Comparison of ENCODE assay signal across 12 cellular contexts in the genomic region with DNA sequence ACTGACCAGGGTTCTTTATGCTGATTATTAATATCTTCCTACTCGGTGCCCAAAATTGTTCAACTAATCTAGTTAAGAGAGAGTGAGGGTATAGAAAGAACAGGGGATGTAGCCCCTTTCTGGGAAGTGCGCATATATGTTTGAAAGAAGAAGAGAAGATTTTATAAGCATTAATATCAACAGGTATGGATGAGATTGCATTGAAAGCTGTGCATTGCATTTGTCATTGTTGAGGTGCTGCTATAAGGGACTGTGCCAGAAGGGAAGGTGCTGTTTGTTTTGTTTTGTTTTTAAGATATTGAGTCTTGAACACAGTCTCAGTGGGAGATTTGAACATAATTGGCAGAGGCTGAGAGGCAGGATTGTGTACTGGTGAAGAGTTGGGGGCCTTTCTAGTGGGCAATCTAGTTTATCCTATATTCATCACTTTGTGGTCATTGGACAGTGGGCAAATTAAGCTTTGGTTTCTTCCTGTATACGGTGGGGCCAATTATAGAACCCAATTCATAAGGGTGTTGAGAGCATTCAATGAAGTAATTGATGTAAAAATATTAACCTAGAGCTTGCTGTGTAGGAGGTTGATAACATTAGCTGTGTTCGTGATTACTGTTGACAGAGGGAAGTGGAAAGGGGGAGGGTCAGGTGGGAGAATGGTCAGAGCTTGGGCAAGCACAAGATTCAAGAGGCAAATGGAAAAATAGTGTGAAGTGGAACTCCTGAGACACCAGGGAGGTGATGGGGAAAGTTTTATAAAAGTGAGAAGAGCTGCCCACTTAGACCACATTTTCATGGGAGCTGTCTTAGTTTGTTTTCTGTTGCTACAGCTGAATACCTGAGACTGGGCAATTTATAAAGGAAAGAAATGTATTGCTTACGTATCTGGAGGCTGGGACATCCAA. TPM values are rescaled to one million over a fixed set of nuclear protein-coding genes. Genes with fewer than 3 reads are reported as not detected.
DNase-seq lines count a peak whose midpoint lies in the region; ATAC-seq and TF ChIP-seq lines count a peak whose summit lies in the region.
"Had no signal": no experiment of that assay in that cellular context is flagged by ENCODE, and none has a peak within 500 bp of the region (broad histone marks: within the 10 kb centered on the region; RNA-seq: fewer than 3 reads in every experiment).

No MANE protein-coding gene starts in this region.

- peak overlapping the region; percentile 9 for H3K4me3 ChIP-seq in CD8-positive, alpha-beta T cell (ENCODE audit: low read depth, low read length)
- H3K4me3 ChIP-seq in right atrium auricular region, result no peak overlapping the region

- H3K27me3 Mint-ChIP-seq in CD8-positive, alpha-beta T cell (ENCODE audit: low read depth), result no peaks in the 10 kb centered on the region
- H3K27me3 Mint-ChIP-seq in osteocyte (ENCODE audit: unreplicated experiment), result no peaks in the 10 kb centered on the region

- no peaks in the 10 kb centered on the region for H3K36me3 ChIP-seq in CD8-positive, alpha-beta T cell (ENCODE audit: insufficient read depth, low read length)
- no peaks in the 10 kb centered on the region for H3K36me3 ChIP-seq in right atrium auricular region

- H3K36me3 Mint-ChIP-seq in CD8-positive, alpha-beta T cell, result peaks cover 3% of the 10 kb centered on the region
- H3K36me3 Mint-ChIP-seq in osteocyte (ENCODE audit: unreplicated experiment), result no peaks in the 10 kb centered on the region

- H3K27ac ChIP-seq in CD8-positive, alpha-beta T cell (ENCODE audit: low read depth, low read length), result peak overlapping the region; percentile 14
- peak overlapping the region; percentile 50 to 73 for H3K27ac ChIP-seq in right atrium auricular region
- H3K27ac ChIP-seq: RWPE1 had no signal

- peaks cover 81% of the 10 kb centered on the region for H3K4me1 Mint-ChIP-seq in CD8-positive, alpha-beta T cell (ENCODE audit: low read depth)
- H3K4me1 Mint-ChIP-seq in osteocyte (ENCODE audit: unreplicated experiment), result peaks cover 26% of the 10 kb centered on the region
- H3K4me1 Mint-ChIP-seq: nephron had no signal

- intact Hi-C loops in CD8-positive, alpha-beta T cell (cut with DNase I, micrococcal nuclease), result loop anchor here in 1 of 2 experiments (1.0 to 2.0 kb wide), 3 partner anchors 16 to 37 kb away; partner anchors contain the start of gene PCGF5

- no peak for TF ChIP-seq CTCF in CD8-positive, alpha-beta T cell (IDR thresholded peaks at IDR 0.05)
- TF ChIP-seq CTCF in right atrium auricular region (IDR thresholded peaks at IDR 0.05) (no peak), osteocyte (IDR thresholded peaks at IDR 0.05) (no peak)

- no peak for DNase-seq in CD8-positive, alpha-beta T cell
- DNase-seq in OCI-M1 (lab: John Stamatoyannopoulos, UW), result peak; percentile 65
- DNase-seq in right atrium auricular region (ENCODE audit: low spot score), result no peak
- DNase-seq in osteocyte (ENCODE audit: extremely low spot score, unreplicated experiment), result no peak
- DNase-seq in effector CD4-positive, alpha-beta T cell, result no peak
- DNase-seq: Caco-2, NCI-H1105 had no signal

- POLR2A ChIA-PET in CD8-positive, alpha-beta T cell (lab: Charles Lee), result interaction anchor here (0.6 to 5.9 kb wide), 5 partner anchors 15 to 41 kb away, joined by 3 to 36 read pairs (median 3); no protein-coding TSS in a partner anchor

- H3K27ac Mint-ChIP-seq in CD8-positive, alpha-beta T cell, result peak overlapping the region; percentile 71
- H3K27ac Mint-ChIP-seq in osteocyte (ENCODE audit: unreplicated experiment), result no peak overlapping the region
- H3K27ac Mint-ChIP-seq: nephron had no signal

- no peaks in the 10 kb centered on the region for H3K9me3 ChIP-seq in CD8-positive, alpha-beta T cell (ENCODE audit: low read length)
- H3K9me3 ChIP-seq in right atrium auricular region, result no peaks in the 10 kb centered on the region
- H3K9me3 ChIP-seq: Caco-2 had no signal

- H3K4me1 ChIP-seq in CD8-positive, alpha-beta T cell (ENCODE audit: insufficient read depth, low read length), result peaks cover 66% of the 10 kb centered on the region
- H3K4me1 ChIP-seq in right atrium auricular region, result peaks cover 0 to 70% of the 10 kb centered on the region in 2 donors
- H3K4me1 ChIP-seq: Caco-2 had no signal

- ATAC-seq in CD8-positive, alpha-beta T cell, result no peak
- ATAC-seq in GM19395 (IDR thresholded peaks at IDR 0.05; ENCODE audit: unreplicated experiment) (peak; percentile 16), GM19452 (IDR thresholded peaks at IDR 0.05; ENCODE audit: unreplicated experiment) (no peak), GM19351 (IDR thresholded peaks at IDR 0.05; ENCODE audit: unreplicated experiment) (no peak)

- H3K4me3 Mint-ChIP-seq in CD8-positive, alpha-beta T cell, result peak overlapping the region; percentile 49
- H3K4me3 Mint-ChIP-seq in osteocyte (ENCODE audit: unreplicated experiment), result no peak overlapping the region
- H3K4me3 Mint-ChIP-seq: nephron had no signal

- no peaks in the 10 kb centered on the region for H3K27me3 ChIP-seq in CD8-positive, alpha-beta T cell (ENCODE audit: insufficient read depth, low read length)
- H3K27me3 ChIP-seq in right atrium auricular region, result no peaks in the 10 kb centered on the region

- CTCF ChIA-PET in CD8-positive, alpha-beta T cell (lab: Charles Lee), result interaction anchor here (0.7 to 2.5 kb wide), 5 partner anchors 37 to 435 kb away, joined by 3 to 6 read pairs (median 3); no protein-coding TSS in a partner anchor

- H3K9me3 Mint-ChIP-seq in CD8-positive, alpha-beta T cell, result no peaks in the 10 kb centered on the region
- H3K9me3 Mint-ChIP-seq in osteocyte (ENCODE audit: unreplicated experiment), result no peaks in the 10 kb centered on the region
- H3K9me3 Mint-ChIP-seq: nephron had no signal

RNA-seq across cellular contexts. Expression of gene PCGF5, which starts 19.9 kb away (rescaled TPM):
- 10 to 100 TPM; 67.5 to 70.7 TPM for total RNA-seq in CD8-positive, alpha-beta T cell
- total RNA-seq in right atrium auricular region (10 to 100 TPM; 42.8 to 62.0 TPM), osteocyte (27.8 and 31.2 TPM in 2 replicates)
